18 cellular contexts compared by ENCODE assay signal in genomic region chr10:19663344-19663743, GRCh38.
DNase-seq lines count a peak whose midpoint lies in the region; ATAC-seq and TF ChIP-seq lines count a peak whose summit lies in the region.
"Had no signal": no experiment of that assay in that cellular context is flagged by ENCODE, and none has a peak within 500 bp of the region (broad histone marks: within the 10 kb centered on the region; RNA-seq: fewer than 3 reads in every experiment).

No MANE protein-coding gene starts in this region.

- H3K79me2 ChIP-seq in osteoblast (ENCODE audit: insufficient read depth, low read length): no peaks in the 10 kb centered on the region

- H3K4me3 ChIP-seq in osteoblast (ENCODE audit: insufficient read depth, low read length) (no peak overlapping the region), thyroid gland (replicated peaks in 1 of 3) (no peak overlapping the region)

- H3K27ac ChIP-seq in osteoblast (ENCODE audit: low read depth, low read length) (no peak overlapping the region), thyroid gland (no peak overlapping the region)
- H3K27ac ChIP-seq: KMS-11 had no signal

- no peak overlapping the region for H3K4me3 Mint-ChIP-seq in CD14-positive monocyte
- H3K4me3 Mint-ChIP-seq in endothelial cell (ENCODE audit: unreplicated experiment): no peak overlapping the region
- H3K4me3 Mint-ChIP-seq: B cell; CD4-positive, alpha-beta memory T cell had no signal

- H4K20me1 ChIP-seq in osteoblast (ENCODE audit: insufficient read depth, low read length): no peaks in the 10 kb centered on the region

- H3K4me2 ChIP-seq in osteoblast (ENCODE audit: insufficient read depth, low read length): no peak overlapping the region
- H3K4me2 ChIP-seq: KMS-11 had no signal

- H3K27me3 ChIP-seq in osteoblast (ENCODE audit: insufficient read depth, low read length): peaks cover 4% of the 10 kb centered on the region
- H3K27me3 ChIP-seq in thyroid gland: no peaks in the 10 kb centered on the region

- H3K36me3 Mint-ChIP-seq in CD14-positive monocyte (no peaks in the 10 kb centered on the region), endothelial cell (ENCODE audit: low read depth, unreplicated experiment) (no peaks in the 10 kb centered on the region)
- H3K36me3 Mint-ChIP-seq: CD4-positive, alpha-beta memory T cell had no signal

- H3K4me1 ChIP-seq in osteoblast (ENCODE audit: insufficient read depth, low read length) (peaks cover 18% of the 10 kb centered on the region), thyroid gland (no peaks in the 10 kb centered on the region)

- H2AFZ ChIP-seq in osteoblast (ENCODE audit: low read length): no peak overlapping the region

- H3K36me3 ChIP-seq in osteoblast (ENCODE audit: insufficient read depth, low read length): no peaks in the 10 kb centered on the region
- no peaks in the 10 kb centered on the region for H3K36me3 ChIP-seq in thyroid gland

- H3K27me3 Mint-ChIP-seq in CD14-positive monocyte (ENCODE audit: low read depth in 3 of 3): no peaks in the 10 kb centered on the region
- no peaks in the 10 kb centered on the region for H3K27me3 Mint-ChIP-seq in endothelial cell (ENCODE audit: unreplicated experiment)
- H3K27me3 Mint-ChIP-seq: B cell; CD4-positive, alpha-beta memory T cell had no signal

- DNase-seq in CD14-positive monocyte (ENCODE audit: low spot score): no peak
- DNase-seq in NAMALWA (ENCODE audit: low spot score): peak; percentile 5
- DNase-seq in endothelial cell (ENCODE audit: low spot score): no peak
- no peak for DNase-seq in osteoblast (ENCODE audit: insufficient read length, low spot score, missing footprints)
- DNase-seq in thyroid gland: no peak
- no peak for DNase-seq in HK-2 (ENCODE audit: unreplicated experiment)
- DNase-seq: Calu3; CD4-positive, alpha-beta memory T cell; DMS79; NCI-H1105; NCI-H1694 treated with DMSO at 0.1 percent for 48 hours; NCI-H345; NCI-H526 treated with DMSO at 0.1 percent for 48 hours; SHP77 treated with DMSO at 0.1 percent for 48 hours had no signal

- peaks cover 3 to 13% (median 10%) of the 10 kb centered on the region in 7 donors for H3K9me3 Mint-ChIP-seq in CD14-positive monocyte
- no peaks in the 10 kb centered on the region for H3K9me3 Mint-ChIP-seq in endothelial cell (ENCODE audit: unreplicated experiment)

- no peak for TF ChIP-seq POLR2A in thyroid gland (IDR thresholded peaks at IDR 0.05)

- intact Hi-C loops in CD14-positive monocyte (cut with micrococcal nuclease) (no loop called here), thyroid gland (cut with DNase I) (no loop called here)

- TF ChIP-seq CTCF in CD14-positive monocyte (IDR thresholded peaks at IDR 0.05): peak; percentile 19
- TF ChIP-seq CTCF in endothelial cell (IDR thresholded peaks at IDR 0.05; ENCODE audit: unreplicated experiment): peak; percentile 26
- TF ChIP-seq CTCF in osteoblast (IDR thresholded peaks at IDR 0.05; ENCODE audit: extremely low read depth, low read depth, low read length): peak; percentile 21
- TF ChIP-seq CTCF in thyroid gland (IDR thresholded peaks at IDR 0.05): no peak

- peaks cover 7% of the 10 kb centered on the region for H3K4me1 Mint-ChIP-seq in CD14-positive monocyte
- H3K4me1 Mint-ChIP-seq in endothelial cell (ENCODE audit: unreplicated experiment): no peaks in the 10 kb centered on the region
- H3K4me1 Mint-ChIP-seq: B cell; CD4-positive, alpha-beta memory T cell had no signal

- no peak for ATAC-seq in GM18858 (IDR thresholded peaks at IDR 0.05; ENCODE audit: unreplicated experiment)
- ATAC-seq: HCT116 had no signal

- 94% methylated on average over 1 of the region's 1 CpG for WGBS in thyroid gland, 2 donors

- H3K27ac Mint-ChIP-seq in CD14-positive monocyte (no peak overlapping the region), endothelial cell (ENCODE audit: unreplicated experiment) (no peak overlapping the region)
- H3K27ac Mint-ChIP-seq: B cell; CD4-positive, alpha-beta memory T cell had no signal

- H3K9me3 ChIP-seq in osteoblast (ENCODE audit: low read depth, low read length) (no peaks in the 10 kb centered on the region), thyroid gland (no peaks in the 10 kb centered on the region)

Comparison
In these comparisons a context has a peak if more than half of its experiments do, and no peak if none do; other contexts are left out.
1. CTCF ChIP-seq: peak in CD14-positive monocyte (single experiment), endothelial cell (single experiment) and osteoblast (single experiment); none in thyroid gland (0 of 6).